ENCODE assay signal across 15 cellular contexts in the genomic region with DNA sequence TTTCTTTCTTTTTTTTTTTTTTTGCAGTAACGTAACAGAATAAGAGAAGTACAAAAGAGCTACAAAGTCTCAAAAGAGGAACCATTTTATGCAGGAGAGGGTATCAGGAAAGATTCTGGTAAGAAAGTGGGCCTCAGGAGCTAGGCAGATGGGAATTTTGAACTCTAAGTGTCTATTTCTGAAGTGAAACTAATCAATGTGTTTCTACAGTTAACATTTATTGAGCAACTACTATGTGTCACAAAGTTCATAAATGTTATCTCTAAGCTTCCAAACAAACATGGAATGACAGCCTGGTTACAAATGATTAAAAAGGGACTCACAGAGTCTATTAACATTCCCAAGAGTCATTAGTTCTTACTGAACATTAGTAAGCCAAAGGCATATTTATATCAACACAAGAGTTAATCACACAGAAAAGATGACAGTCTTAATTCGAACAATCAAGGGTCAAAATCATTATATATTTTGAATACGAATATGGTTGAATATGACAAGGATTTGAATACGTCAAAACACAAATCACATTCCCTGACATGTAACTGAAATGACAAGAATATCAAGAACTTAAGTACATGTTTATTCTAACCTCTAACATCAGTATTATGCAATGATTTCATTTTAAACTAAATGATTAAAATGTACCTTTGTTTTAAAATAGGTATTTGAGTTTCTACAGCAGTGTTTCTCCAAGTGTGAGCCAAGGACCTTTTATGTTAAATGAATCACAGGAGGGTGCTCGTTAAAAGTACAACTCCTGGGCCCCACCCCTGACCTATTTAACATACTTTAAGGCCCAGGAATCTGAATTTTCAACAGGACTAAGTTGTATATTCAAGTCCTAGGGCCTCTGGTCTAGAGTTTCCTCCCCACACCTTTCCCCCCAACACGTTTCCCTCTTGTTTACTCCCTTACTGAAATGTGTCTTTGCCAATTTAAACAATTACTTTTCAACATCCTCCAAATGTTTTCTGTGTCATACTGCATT.
A peak's percentile ranks its signal among the peaks of the same experiment; 100 is the strongest.
DNase-seq lines count a peak whose midpoint lies in the region; ATAC-seq, FAIRE-seq and TF ChIP-seq lines count a peak whose summit lies in the region.
"Had no signal": no experiment of that assay in that cellular context is flagged by ENCODE, and none has a peak within 500 bp of the region (broad histone marks: within the 10 kb centered on the region; RNA-seq: fewer than 3 reads in every experiment).

No MANE protein-coding gene starts in this region.

- H3K27me3 ChIP-seq in GM23338 (ENCODE audit: insufficient read depth) (no peaks in the 10 kb centered on the region), NT2/D1 (ENCODE audit: insufficient read depth, insufficient read length) (no peaks in the 10 kb centered on the region), bronchial epithelial cell (ENCODE audit: control insufficient read depth, insufficient read depth, low read length) (no peaks in the 10 kb centered on the region), A673 (replicated peaks; ENCODE audit: insufficient read depth, low read depth, low read length, poor library complexity) (no peaks in the 10 kb centered on the region)

- no TSS peak for BruUV-seq in A673 (replicated peaks; lab: Mats Ljungman, UMichigan)

- H3K4me3 ChIP-seq in GM23338 (no peak overlapping the region), NT2/D1 (ENCODE audit: insufficient read length, low read depth) (no peak overlapping the region), bronchial epithelial cell (ENCODE audit: low read depth, low read length) (no peak overlapping the region), A673 (ENCODE audit: low read depth, low read length, poor library complexity, severe bottlenecking) (no peak overlapping the region)

- no peaks in the 10 kb centered on the region for H3K36me3 ChIP-seq in GM23338 (ENCODE audit: insufficient read depth)
- no peaks in the 10 kb centered on the region for H3K36me3 ChIP-seq in NT2/D1 (ENCODE audit: insufficient read depth, insufficient read length, low read length)
- no peaks in the 10 kb centered on the region for H3K36me3 ChIP-seq in bronchial epithelial cell (ENCODE audit: control insufficient read depth, insufficient read depth, low read length)
- H3K36me3 ChIP-seq in A673 (ENCODE audit: insufficient read depth, low read length, poor library complexity, severe bottlenecking): no peaks in the 10 kb centered on the region

- intact Hi-C loops in A673 (cut with micrococcal nuclease; ENCODE audit: unreplicated experiment): no loop called here

- 0 out of 2 replicates have a peak overlapping the region, but pooled peaks have one; percentile 16 for H3K4me2 ChIP-seq in GM23338

- H3K9me3 Mint-ChIP-seq in GM23338: no peaks in the 10 kb centered on the region
- no peaks in the 10 kb centered on the region for H3K9me3 Mint-ChIP-seq in natural killer cell treated with Interleukin-12 subunit alpha and Interleukin-12 subunit beta and Interleukin-15 and Interleukin-18, amount 100 ng/mL, for 72 hours
- H3K9me3 Mint-ChIP-seq: mesothelial cell of epicardium had no signal

- no peak overlapping the region for H3K4me3 Mint-ChIP-seq in GM23338
- peak overlapping the region; percentile 77 for H3K4me3 Mint-ChIP-seq in natural killer cell treated with Interleukin-12 subunit alpha and Interleukin-12 subunit beta and Interleukin-15 and Interleukin-18, amount 100 ng/mL, for 72 hours
- H3K4me3 Mint-ChIP-seq: mesothelial cell of epicardium had no signal

- no peak overlapping the region for H3K9ac ChIP-seq in NT2/D1 (ENCODE audit: insufficient read length, low read depth)

- ATAC-seq in GM23338 (peak; percentile 31; the same call in 2 of the 3 replicates), GM21515 (IDR thresholded peaks at IDR 0.05; ENCODE audit: unreplicated experiment) (no peak)
- no peak for ATAC-seq in natural killer cell treated with Interleukin-12 subunit alpha and Interleukin-12 subunit beta and Interleukin-15 and Interleukin-18, amount 100 ng/mL, for 72 hours

- H3F3A ChIP-seq in GM23338 (replicated peaks; ENCODE audit: low read depth): no peaks in the 10 kb centered on the region

- H2AFZ ChIP-seq in GM23338: no peak overlapping the region

- H3K9me3 ChIP-seq in NT2/D1 (ENCODE audit: insufficient read depth, low read length): no peaks in the 10 kb centered on the region
- no peaks in the 10 kb centered on the region for H3K9me3 ChIP-seq in A673 (ENCODE audit: low read depth, low read length, poor library complexity, severe bottlenecking)
- H3K9me3 ChIP-seq: Caco-2 had no signal

- no peaks in the 10 kb centered on the region; the same call in 1 of the 2 replicates for H4K20me1 ChIP-seq in GM23338 (replicated peaks; ENCODE audit: insufficient read depth)

- peaks cover 14% of the 10 kb centered on the region for H3K4me1 Mint-ChIP-seq in GM23338
- peaks cover 53 to 61% of the 10 kb centered on the region in 2 donors for H3K4me1 Mint-ChIP-seq in natural killer cell treated with Interleukin-12 subunit alpha and Interleukin-12 subunit beta and Interleukin-15 and Interleukin-18, amount 100 ng/mL, for 72 hours (ENCODE audit: low read depth in 2 of 2)

- no peaks in the 10 kb centered on the region for H3K27me3 Mint-ChIP-seq in GM23338 (ENCODE audit: insufficient read depth, low read depth, poor library complexity)
- H3K27me3 Mint-ChIP-seq in natural killer cell treated with Interleukin-12 subunit alpha and Interleukin-12 subunit beta and Interleukin-15 and Interleukin-18, amount 100 ng/mL, for 72 hours: no peaks in the 10 kb centered on the region

- H3K27ac ChIP-seq in GM23338 (ENCODE audit: low read depth) (no peak overlapping the region), A673 (ENCODE audit: low read depth, low read length, poor library complexity, severe bottlenecking) (no peak overlapping the region)

- DNase-seq in GM23338 (ENCODE audit: low spot score): peak; percentile 57
- peak; percentile 8 for DNase-seq in NT2/D1 (ENCODE audit: low read depth, low spot score)
- peak; percentile 50 for DNase-seq in bronchial epithelial cell (ENCODE audit: low read depth)
- DNase-seq in natural killer cell treated with Interleukin-12 subunit alpha and Interleukin-12 subunit beta and Interleukin-15 and Interleukin-18, amount 100 ng/mL, for 72 hours (ENCODE audit: low spot score): no peak
- DNase-seq in NCI-H526 (lab: John Stamatoyannopoulos, UW): no peak
- DNase-seq in A673 (ENCODE audit: low spot score): no peak
- no peak for DNase-seq in AG20443 (ENCODE audit: low spot score)
- DNase-seq: Caco-2, NCI-H1694, NCI-H82, posterior cingulate gyrus, substantia nigra had no signal

- POLR2A ChIA-PET in A673 (lab: Charles Lee; ENCODE audit: low non-redundant PET): no interaction called here

- TF ChIP-seq CTCF in GM23338 (conservative IDR thresholded peaks at IDR 0.05; ENCODE audit: low read depth in 2 of 2) (no peak), bronchial epithelial cell (IDR thresholded peaks at IDR 0.05; ENCODE audit: insufficient read depth, low read length, severe bottlenecking) (no peak), A673 (conservative IDR thresholded peaks at IDR 0.05; ENCODE audit: low read depth, low read length) (no peak)

- H3K36me3 Mint-ChIP-seq in GM23338 (ENCODE audit: low read depth): no peaks in the 10 kb centered on the region
- H3K36me3 Mint-ChIP-seq in natural killer cell treated with Interleukin-12 subunit alpha and Interleukin-12 subunit beta and Interleukin-15 and Interleukin-18, amount 100 ng/mL, for 72 hours: peaks cover 10% of the 10 kb centered on the region
- H3K36me3 Mint-ChIP-seq: mesothelial cell of epicardium had no signal

- H3K4me1 ChIP-seq in GM23338 (ENCODE audit: insufficient read depth) (peaks cover 13% of the 10 kb centered on the region), NT2/D1 (ENCODE audit: insufficient read depth, insufficient read length) (no peaks in the 10 kb centered on the region), A673 (ENCODE audit: insufficient read depth, low read length, poor library complexity, severe bottlenecking) (peaks cover 16% of the 10 kb centered on the region)
- H3K4me1 ChIP-seq: Caco-2 had no signal

- CTCF ChIA-PET in A673 (lab: Charles Lee): interaction anchor here (0.7 kb wide), 1 partner anchor 419 kb away, joined by 3 read pairs; no protein-coding TSS in a partner anchor

- no peak overlapping the region for H3K27ac Mint-ChIP-seq in GM23338
- peak overlapping the region; percentile 87 to 89 for H3K27ac Mint-ChIP-seq in natural killer cell treated with Interleukin-12 subunit alpha and Interleukin-12 subunit beta and Interleukin-15 and Interleukin-18, amount 100 ng/mL, for 72 hours
- H3K27ac Mint-ChIP-seq: mesothelial cell of epicardium had no signal

- FAIRE-seq in bronchial epithelial cell (lab: Jason Lieb, UNC): no peak
- FAIRE-seq: endometrium had no signal

- no peaks in the 10 kb centered on the region for H3K9me2 ChIP-seq in GM23338 (ENCODE audit: insufficient read depth)

- H3K79me2 ChIP-seq in GM23338 (replicated peaks; ENCODE audit: insufficient read depth): no peaks in the 10 kb centered on the region

TF ChIP-seq in GM23338, 12 proteins besides CTCF, POLR2A, EP300 and RAD21 (continues in another document):
- TF ChIP-seq, protein P1, sequence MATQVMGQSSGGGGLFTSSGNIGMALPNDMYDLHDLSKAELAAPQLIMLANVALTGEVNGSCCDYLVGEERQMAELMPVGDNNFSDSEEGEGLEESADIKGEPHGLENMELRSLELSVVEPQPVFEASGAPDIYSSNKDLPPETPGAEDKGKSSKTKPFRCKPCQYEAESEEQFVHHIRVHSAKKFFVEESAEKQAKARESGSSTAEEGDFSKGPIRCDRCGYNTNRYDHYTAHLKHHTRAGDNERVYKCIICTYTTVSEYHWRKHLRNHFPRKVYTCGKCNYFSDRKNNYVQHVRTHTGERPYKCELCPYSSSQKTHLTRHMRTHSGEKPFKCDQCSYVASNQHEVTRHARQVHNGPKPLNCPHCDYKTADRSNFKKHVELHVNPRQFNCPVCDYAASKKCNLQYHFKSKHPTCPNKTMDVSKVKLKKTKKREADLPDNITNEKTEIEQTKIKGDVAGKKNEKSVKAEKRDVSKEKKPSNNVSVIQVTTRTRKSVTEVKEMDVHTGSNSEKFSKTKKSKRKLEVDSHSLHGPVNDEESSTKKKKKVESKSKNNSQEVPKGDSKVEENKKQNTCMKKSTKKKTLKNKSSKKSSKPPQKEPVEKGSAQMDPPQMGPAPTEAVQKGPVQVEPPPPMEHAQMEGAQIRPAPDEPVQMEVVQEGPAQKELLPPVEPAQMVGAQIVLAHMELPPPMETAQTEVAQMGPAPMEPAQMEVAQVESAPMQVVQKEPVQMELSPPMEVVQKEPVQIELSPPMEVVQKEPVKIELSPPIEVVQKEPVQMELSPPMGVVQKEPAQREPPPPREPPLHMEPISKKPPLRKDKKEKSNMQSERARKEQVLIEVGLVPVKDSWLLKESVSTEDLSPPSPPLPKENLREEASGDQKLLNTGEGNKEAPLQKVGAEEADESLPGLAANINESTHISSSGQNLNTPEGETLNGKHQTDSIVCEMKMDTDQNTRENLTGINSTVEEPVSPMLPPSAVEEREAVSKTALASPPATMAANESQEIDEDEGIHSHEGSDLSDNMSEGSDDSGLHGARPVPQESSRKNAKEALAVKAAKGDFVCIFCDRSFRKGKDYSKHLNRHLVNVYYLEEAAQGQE (IDR thresholded peaks at IDR 0.05; ENCODE audit: unreplicated experiment): no peak
- TF ChIP-seq EZH2phosphoT487 (IDR thresholded peaks at IDR 0.05; ENCODE audit: unreplicated experiment) (no peak), ZNF331 (CRISPR knock-in tag; IDR thresholded peaks at IDR 0.05; ENCODE audit: low read depth) (no peak), ZNF114 (CRISPR knock-in tag; IDR thresholded peaks at IDR 0.05) (no peak), JUNB (IDR thresholded peaks at IDR 0.05; ENCODE audit: unreplicated experiment) (no peak)

Comparison
In these comparisons a context has a peak if more than half of its experiments do, and no peak if none do; other contexts are left out.
1. DNase-seq: peak in GM23338 (single experiment), NT2/D1 (single experiment) and bronchial epithelial cell (single experiment); none in natural killer cell treated with Interleukin-12 subunit alpha and Interleukin-12 subunit beta and Interleukin-15 and Interleukin-18, amount 100 ng/mL, for 72 hours (single experiment), NCI-H526 (0 of 2), A673 (single experiment) and AG20443 (single experiment).